Comparison of ENCODE assay signal across 8 cellular contexts in genomic region chr21:20971296-20971921, GRCh38. TPM values are rescaled to one million over a fixed set of nuclear protein-coding genes. Genes with fewer than 3 reads are reported as not detected.
DNase-seq lines count a peak whose midpoint lies in the region; ATAC-seq and TF ChIP-seq lines count a peak whose summit lies in the region.
"Had no signal": no experiment of that assay in that cellular context is flagged by ENCODE, and none has a peak within 500 bp of the region (broad histone marks: within the 10 kb centered on the region; RNA-seq: fewer than 3 reads in every experiment).

No MANE protein-coding gene starts in this region.

- no peak overlapping the region for H3K4me2 ChIP-seq in KMS-11

- peak; percentile 15 for DNase-seq in GM04504 (ENCODE audit: low read depth)
- peak; percentile 82 for DNase-seq in RKO (ENCODE audit: low spot score)
- peak; percentile 73 for DNase-seq in endodermal cell
- DNase-seq in myocyte (ENCODE audit: low read depth): peak; percentile 45
- no peak for DNase-seq in NCI-H1930 (lab: John Stamatoyannopoulos, UW)
- DNase-seq: activated B cell treated with CpG ODN at 0.5 μM for 24 hours had no signal

- H3K9me3 Mint-ChIP-seq in endodermal cell: no peaks in the 10 kb centered on the region
- H3K9me3 Mint-ChIP-seq: activated B cell treated with CpG ODN at 0.5 μM for 24 hours had no signal

- no peaks in the 10 kb centered on the region for H3K36me3 Mint-ChIP-seq in endodermal cell (ENCODE audit: low read depth)

- H3K27me3 Mint-ChIP-seq in endodermal cell (ENCODE audit: insufficient read depth): no peaks in the 10 kb centered on the region
- H3K27me3 Mint-ChIP-seq: activated B cell treated with CpG ODN at 0.5 μM for 24 hours had no signal

- H3K36me3 ChIP-seq in KMS-11 (ENCODE audit: insufficient read depth): no peaks in the 10 kb centered on the region
- no peaks in the 10 kb centered on the region for H3K36me3 ChIP-seq in endodermal cell (ENCODE audit: control insufficient read depth, insufficient read depth, low read length)

- H3K27ac ChIP-seq in KMS-11 (no peak overlapping the region), endodermal cell (ENCODE audit: low read depth, low read length) (no peak overlapping the region)

- H3K4me1 Mint-ChIP-seq in endodermal cell: no peaks in the 10 kb centered on the region
- H3K4me1 Mint-ChIP-seq: activated B cell treated with CpG ODN at 0.5 μM for 24 hours had no signal

- H3K9me3 ChIP-seq in endodermal cell (ENCODE audit: control insufficient read depth, low read length): no peaks in the 10 kb centered on the region

- H3K4me3 ChIP-seq in KMS-11 (IDR thresholded peaks at IDR 0.05; ENCODE audit: insufficient read depth, low read depth, low read length) (no peak overlapping the region), endodermal cell (ENCODE audit: low read length) (no peak overlapping the region)

- H3K4me1 ChIP-seq in KMS-11 (ENCODE audit: low read depth, poor library complexity, severe bottlenecking) (no peaks in the 10 kb centered on the region), endodermal cell (ENCODE audit: control insufficient read depth, insufficient read depth, low read length) (no peaks in the 10 kb centered on the region)

- 30% methylated on average over 2 of the region's 2 CpGs; no CpG with 5 or more reads in 1 of the 2 experiments for WGBS in endodermal cell (ENCODE audit: insufficient coverage in 1 of 2, insufficient read length in 1 of 2), 2 experiments

- no peak overlapping the region for H3K9ac ChIP-seq in KMS-11
- H3K9ac ChIP-seq in endodermal cell (ENCODE audit: extremely low read depth, low read length, poor library complexity, severe bottlenecking): no peak overlapping the region

- TF ChIP-seq CTCF in KMS-11 (conservative IDR thresholded peaks at IDR 0.05; ENCODE audit: low read depth, low read length): peak; percentile 70
- peak; percentile 84 for TF ChIP-seq CTCF in endodermal cell (conservative IDR thresholded peaks at IDR 0.05)

- no peak overlapping the region for H3K27ac Mint-ChIP-seq in endodermal cell
- H3K27ac Mint-ChIP-seq: activated B cell treated with CpG ODN at 0.5 μM for 24 hours had no signal

- no peak overlapping the region for H2AFZ ChIP-seq in KMS-11 (ENCODE audit: low read depth)

- no peak for ATAC-seq in HG02759 (IDR thresholded peaks at IDR 0.05; ENCODE audit: unreplicated experiment)

- H3K27me3 ChIP-seq in KMS-11 (ENCODE audit: insufficient read depth, low read depth) (no peaks in the 10 kb centered on the region), endodermal cell (ENCODE audit: control insufficient read depth, insufficient read depth, low read length, poor library complexity, severe bottlenecking) (no peaks in the 10 kb centered on the region)

- H4K20me1 ChIP-seq in KMS-11 (ENCODE audit: insufficient read depth): no peaks in the 10 kb centered on the region

- no peaks in the 10 kb centered on the region for H3K79me2 ChIP-seq in KMS-11 (ENCODE audit: insufficient read depth, low read depth)

- H3K4me3 Mint-ChIP-seq in endodermal cell: no peak overlapping the region
- H3K4me3 Mint-ChIP-seq: activated B cell treated with CpG ODN at 0.5 μM for 24 hours had no signal

RNA-seq across cellular contexts. Expression of gene NCAM2, which starts 26.8 kb away (rescaled TPM):
- under 1 TPM; 0.46 to 0.69 TPM for total RNA-seq in endodermal cell
- polyA plus RNA-seq in endodermal cell (2013, experiment 1 of 2): 5.6 TPM
- polyA plus RNA-seq in endodermal cell (2013, experiment 2 of 2): 5.2 TPM
- 0.53 and 1.8 TPM in 2 replicates for total RNA-seq in myocyte
- 0.06 TPM for polyA plus RNA-seq in myocyte (2012)
- total RNA-seq: activated B cell treated with CpG ODN at 0.5 μM for 24 hours had no signal

Comparison
In these comparisons a context has a peak if more than half of its experiments do, and no peak if none do; other contexts are left out.
1. DNase-seq: peak in GM04504 (single experiment), RKO (single experiment), endodermal cell (single experiment) and myocyte (single experiment); none in NCI-H1930 (0 of 2).